ENCODE assay signal across 8 cellular contexts in genomic region chr20:63980806-63981728, GRCh38. TPM values are rescaled to one million over a fixed set of nuclear protein-coding genes. Genes with fewer than 3 reads are reported as not detected.
DNase-seq lines count a peak whose midpoint lies in the region; ATAC-seq, FAIRE-seq and TF ChIP-seq lines count a peak whose summit lies in the region.

PRPF6 (plus strand) TSS chr20:63981132; CDS start chr20:63981246, 114 bp downstream.

- intact Hi-C loops in HepG2 (cut with micrococcal nuclease; ENCODE audit: unreplicated experiment): loop anchor here (1.0 to 2.0 kb wide), 4 partner anchors 43 to 140 kb away; partner anchors contain the start of gene C20orf204

- peak within 1 kb of the TSS; percentile 10 for H2AFZ ChIP-seq in HepG2 (ENCODE audit: low read length)

- TF ChIP-seq CTCF in HepG2 (CRISPR knock-in tag; IDR thresholded peaks at IDR 0.05): peak; percentile 100

- peaks cover 17 to 35% of the 10 kb centered on the region in 2 experiments for H3K36me3 ChIP-seq in HepG2 (replicated peaks in 1 of 2; ENCODE audit: control insufficient read depth in 1 of 2, insufficient read depth in 2 of 2, low read length in 2 of 2)

- no TSS peak for BruUV-seq in HepG2 (replicated peaks; lab: Mats Ljungman, UMichigan)

- H3K9me3 ChIP-seq in HepG2 (ENCODE audit: low read length): no peaks in the 10 kb centered on the region

- H3K27ac ChIP-seq in HepG2 (ENCODE audit: extremely low read length, insufficient read depth, low read length): peak within 1 kb of the TSS; percentile 81

- peaks cover 27% of the 10 kb centered on the region for H3K79me2 ChIP-seq in HepG2 (ENCODE audit: insufficient read depth, low read length)

- peak in 1 of 2 experiments; percentile 95; a peak in 2 of 4 replicates for TF ChIP-seq POLR2A in HepG2 (IDR thresholded peaks at IDR 0.05; ENCODE audit: insufficient read depth in 1 of 2, low read depth in 2 of 2, low read length in 2 of 2)

- no peaks in the 10 kb centered on the region; a peak in 1 of 5 replicates for H3K27me3 ChIP-seq in HepG2 (ENCODE audit: control insufficient read depth in 1 of 2, insufficient read depth in 2 of 2, low read length in 2 of 2)

- TF ChIP-seq RAD21 in HepG2 (CRISPR knock-in tag; IDR thresholded peaks at IDR 0.05): peak; percentile 94

- peaks cover 42% of the 10 kb centered on the region for H3K4me1 ChIP-seq in HepG2 (ENCODE audit: insufficient read depth, low read length)

- FAIRE-seq in HepG2 (lab: Jason Lieb, UNC): peak; percentile 93

- H3K9ac ChIP-seq in HepG2 (ENCODE audit: insufficient read depth, low read depth, low read length): peak within 1 kb of the TSS; percentile 85

- under 1% methylated on average over 53 of the region's 75 CpGs for WGBS in HepG2 (ENCODE audit: low lambda C conversion rate)

- in situ Hi-C loops in HepG2 (cut with HindIII; ENCODE audit: extremely low pct_ligation_motif_present, low pct_unique_long_range_greater_than_20kb): loop anchor here (5.0 kb wide), 1 partner anchor 41 kb away; no protein-coding TSS in a partner anchor

- POLR2A ChIA-PET in HepG2 (lab: Yijun Ruan, JAX): interaction anchor here (0.6 to 4.7 kb wide), 40 partner anchors 9 to 443 kb away, joined by 3 to 75 read pairs (median 6); partner anchors contain the start of genes ARFRP1, C20orf204, GMEB2 and PCMTD2

- DNase-seq in C1 segment of cervical spinal cord (lab: John Stamatoyannopoulos, UW) (peak; percentile 55 to 95 (median 86)), NCI-H748 (lab: John Stamatoyannopoulos, UW; ENCODE audit: unreplicated experiment) (peak; percentile 95), dermis blood vessel endothelial cell (peak; percentile 97), HepG2 (ENCODE audit: low spot score) (peak; percentile 97)
- peak; percentile 86 to 93 for DNase-seq in activated CD4-positive, alpha-beta T cell treated with anti-CD3 and anti-CD28 coated beads, Interleukin-2, amount 50 U/mL, for 24 hours (ENCODE audit: low read depth in 1 of 2, low spot score in 1 of 2)
- DNase-seq in stimulated activated CD4-positive, alpha-beta T cell treated with anti-CD3 and anti-CD28 coated beads, Interleukin-4, amount 100 ng/mL, for 1 hour: peak; percentile 96

- CTCF ChIA-PET in HepG2 (lab: Yijun Ruan, JAX; ENCODE audit: low intra/inter-chr PET ratio, low total read pairs): interaction anchor here (1.3 to 3.2 kb wide), 3 partner anchors 76 to 139 kb away, joined by 4 to 33 read pairs (median 11); partner anchors contain the start of gene TCEA2

- H3K4me3 ChIP-seq in HepG2 (replicated peaks in 1 of 3; ENCODE audit: insufficient read depth in 1 of 3, low read depth in 2 of 3, low read length in 3 of 3): peak within 1 kb of the TSS; percentile 95 to 99 (median 97)

- ATAC-seq in GM19324 (IDR thresholded peaks at IDR 0.05; ENCODE audit: low FRiP score, unreplicated experiment): peak; percentile 71
- peak; percentile 49 for ATAC-seq in HG03520 (IDR thresholded peaks at IDR 0.05; ENCODE audit: unreplicated experiment)
- ATAC-seq in HepG2: peak; percentile 73

- TF ChIP-seq EP300 in HepG2 (IDR thresholded peaks at IDR 0.05; ENCODE audit: low read depth in 2 of 2, low read length in 2 of 2) (peak in 1 of 2 experiments; percentile 40; a peak in 1 of 4 replicates), HepG2 (CRISPR knock-in tag; IDR thresholded peaks at IDR 0.05; ENCODE audit: borderline replicate concordance) (peak; percentile 56)

- peaks cover 3% of the 10 kb centered on the region; the same call in 1 of the 2 replicates for H4K20me1 ChIP-seq in HepG2 (ENCODE audit: insufficient read depth, low read length)

- H3K4me2 ChIP-seq in HepG2 (ENCODE audit: low read depth, low read length): peak within 1 kb of the TSS; percentile 99

TF ChIP-seq in HepG2, 621 proteins besides CTCF, POLR2A, EP300 and RAD21 (continues in another document):
- TF ChIP-seq IRX3 (CRISPR knock-in tag; IDR thresholded peaks at IDR 0.05; ENCODE audit: borderline replicate concordance, low read depth) (no peak), ZNF335 (CRISPR knock-in tag; IDR thresholded peaks at IDR 0.05) (peak; percentile 90), ATF5 (CRISPR knock-in tag; IDR thresholded peaks at IDR 0.05; ENCODE audit: low read depth) (no peak; the same call in 1 of the 2 replicates), MAX (IDR thresholded peaks at IDR 0.05) (peak; percentile 99), RFX1 (IDR thresholded peaks at IDR 0.05) (peak; percentile 4; the same call in 1 of the 2 replicates), ATF2 (CRISPR knock-in tag; IDR thresholded peaks at IDR 0.05) (peak; percentile 88)

RNA-seq across cellular contexts. Expression of gene PRPF6, which starts in this region (rescaled TPM):
- total RNA-seq in dermis blood vessel endothelial cell: 79.6 and 94.2 TPM in 2 replicates
- 101 and 127 TPM in 2 replicates for total RNA-seq in HepG2 (2016; rRNA removed; fragmentation: Illumina TruSeq; extraction: Trizol)
- total RNA-seq in HepG2 (2016; cell fraction: cytosol; rRNA removed; fragmentation: Illumina TruSeq; extraction: Trizol; ENCODE audit: low read depth): 28.1 and 30.5 TPM in 2 replicates
- 101 and 116 TPM in 2 replicates for total RNA-seq in HepG2 (2016; cell fraction: insoluble cytoplasmic fraction; rRNA removed; fragmentation: Illumina TruSeq; extraction: Trizol)
- 51.1 and 54.9 TPM in 2 replicates for total RNA-seq in HepG2 (2016; cell fraction: membrane; rRNA removed; fragmentation: Illumina TruSeq; extraction: Trizol)
- 68.1 and 77.4 TPM in 2 replicates for total RNA-seq in HepG2 (2016; cell fraction: nucleus; rRNA removed; fragmentation: Illumina TruSeq; extraction: Trizol)
- 63.7 and 65.3 TPM in 2 replicates for polyA plus RNA-seq in HepG2 (2011; rRNA removed)
- 58.9 and 67.6 TPM in 2 replicates for polyA plus RNA-seq in HepG2 (2011; cell fraction: cytosol; rRNA removed)
- polyA plus RNA-seq in HepG2 (2011; cell fraction: nucleus; rRNA removed): 82.2 and 84.5 TPM in 2 replicates
- polyA plus RNA-seq in HepG2 (2012): 79.5 and 80.7 TPM in 2 replicates
- 41.2 and 42.1 TPM in 2 replicates for polyA plus RNA-seq in HepG2 (2016; cell fraction: cytosol; fragmentation: Illumina TruSeq; extraction: Trizol; ENCODE audit: low read depth)
- polyA plus RNA-seq in HepG2 (2016; cell fraction: insoluble cytoplasmic fraction; fragmentation: Illumina TruSeq; extraction: Trizol; ENCODE audit: low read depth): 130 and 149 TPM in 2 replicates
- polyA plus RNA-seq in HepG2 (2016; cell fraction: membrane; fragmentation: Illumina TruSeq; extraction: Trizol; ENCODE audit: low read depth): 56.1 and 60.4 TPM in 2 replicates
- polyA plus RNA-seq in HepG2 (2016; cell fraction: nucleus; fragmentation: Illumina TruSeq; extraction: Trizol; ENCODE audit: insufficient read depth, low read depth): 122 TPM in 2 replicates
- polyA minus RNA-seq in HepG2 (2011; rRNA and poly(A)+ RNA removed; ENCODE audit: low replicate concordance): 50.1 and 75.7 TPM in 2 replicates
- polyA minus RNA-seq in HepG2 (2011; cell fraction: cytosol; rRNA and poly(A)+ RNA removed): 46.1 and 51.9 TPM in 2 replicates
- 44.4 and 50.5 TPM in 2 replicates for polyA minus RNA-seq in HepG2 (2011; cell fraction: nucleus; rRNA and poly(A)+ RNA removed)

Comparison
In these comparisons a context has a peak if more than half of its experiments do, and no peak if none do; other contexts are left out.
1. Peak in every context shown above with its lines: DNase-seq, ATAC-seq, H3K4me3 ChIP-seq and H3K27ac ChIP-seq.